ENCODE assay signal across 10 cellular contexts in genomic region chr2:188623995-188624643, GRCh38.
DNase-seq lines count a peak whose midpoint lies in the region; ATAC-seq and TF ChIP-seq lines count a peak whose summit lies in the region.
"Had no signal": no experiment of that assay in that cellular context is flagged by ENCODE, and none has a peak within 500 bp of the region (broad histone marks: within the 10 kb centered on the region; RNA-seq: fewer than 3 reads in every experiment).

No MANE protein-coding gene starts in this region.

- H3K4me2 ChIP-seq in skeletal muscle satellite cell (ENCODE audit: low read length) (peak overlapping the region; percentile 48), PC-3 (ENCODE audit: low read length) (no peak overlapping the region)

- H3K4me1 Mint-ChIP-seq in activated CD4-positive, alpha-beta T cell treated with anti-CD3 and anti-CD28 coated beads, Interleukin-2, amount 10 ng/mL, durations not matched to agents 24 days and 14 days: no peaks in the 10 kb centered on the region

- H3K9ac ChIP-seq in skeletal muscle satellite cell (ENCODE audit: low read depth, low read length) (no peak overlapping the region), PC-3 (ENCODE audit: low read length) (no peak overlapping the region)

- H3K4me1 ChIP-seq in skeletal muscle satellite cell (ENCODE audit: control insufficient read depth, insufficient read depth, low read length) (peaks cover 9% of the 10 kb centered on the region), PC-3 (ENCODE audit: insufficient read depth, low read length) (peaks cover 6% of the 10 kb centered on the region)

- no peak overlapping the region for H3K27ac Mint-ChIP-seq in activated CD4-positive, alpha-beta T cell treated with anti-CD3 and anti-CD28 coated beads, Interleukin-2, amount 10 ng/mL, durations not matched to agents 24 days and 14 days

- intact Hi-C loops in activated CD4-positive, alpha-beta T cell treated with anti-CD3 and anti-CD28 coated beads, Interleukin-2, amount 10 ng/mL, durations not matched to agents 24 days and 14 days (cut with micrococcal nuclease): no loop called here
- intact Hi-C loops in PC-3 (cut with micrococcal nuclease): no loop called here

- H3K27ac ChIP-seq in PC-3 (ENCODE audit: low read length): no peak overlapping the region

- no peaks in the 10 kb centered on the region for H3K36me3 Mint-ChIP-seq in activated CD4-positive, alpha-beta T cell treated with anti-CD3 and anti-CD28 coated beads, Interleukin-2, amount 10 ng/mL, durations not matched to agents 24 days and 14 days (ENCODE audit: low read depth)

- ATAC-seq in PC-3: no peak

- no peaks in the 10 kb centered on the region for H3K27me3 Mint-ChIP-seq in activated CD4-positive, alpha-beta T cell treated with anti-CD3 and anti-CD28 coated beads, Interleukin-2, amount 10 ng/mL, durations not matched to agents 24 days and 14 days

- H3K79me2 ChIP-seq in PC-3 (ENCODE audit: low read length): no peaks in the 10 kb centered on the region

- no peaks in the 10 kb centered on the region for H3K9me3 Mint-ChIP-seq in activated CD4-positive, alpha-beta T cell treated with anti-CD3 and anti-CD28 coated beads, Interleukin-2, amount 10 ng/mL, durations not matched to agents 24 days and 14 days

- H2AFZ ChIP-seq in PC-3 (ENCODE audit: low read length): no peak overlapping the region

- POLR2A ChIA-PET in PC-3 (lab: Charles Lee; ENCODE audit: unreplicated experiment): no interaction called here

- H3K4me3 Mint-ChIP-seq in activated CD4-positive, alpha-beta T cell treated with anti-CD3 and anti-CD28 coated beads, Interleukin-2, amount 10 ng/mL, durations not matched to agents 24 days and 14 days: no peak overlapping the region

- peak; percentile 55 for DNase-seq in HCEC 1CT
- peak; percentile 69 for DNase-seq in OCI-M1 (lab: John Stamatoyannopoulos, UW)
- peak; percentile 53 for DNase-seq in fibroblast of the conjunctiva (ENCODE audit: low read depth)
- no peak for DNase-seq in COLO668 (lab: John Stamatoyannopoulos, UW; ENCODE audit: unreplicated experiment)
- no peak for DNase-seq in activated CD4-positive, alpha-beta T cell treated with anti-CD3 and anti-CD28 coated beads, Interleukin-2, amount 10 ng/mL, durations not matched to agents 24 days and 14 days
- DNase-seq in PC-3: no peak
- DNase-seq: amygdala; NCI-H1694 treated with DMSO at 0.1 percent for 48 hours; stimulated activated naive CD4-positive, alpha-beta T cell treated with Interleukin-2 at 50 U/mL for 16 hours had no signal

- H3K9me2 ChIP-seq in PC-3 (replicated peaks; ENCODE audit: low read length): no peaks in the 10 kb centered on the region

- H3K27me3 ChIP-seq in skeletal muscle satellite cell (ENCODE audit: control insufficient read depth, insufficient read depth, low read length): no peaks in the 10 kb centered on the region
- no peaks in the 10 kb centered on the region for H3K27me3 ChIP-seq in PC-3 (ENCODE audit: low read length)

- no TSS peak for BruUV-seq in PC-3 (replicated peaks; lab: Mats Ljungman, UMichigan)

- H3K36me3 ChIP-seq in skeletal muscle satellite cell (ENCODE audit: insufficient read depth, low read length) (no peaks in the 10 kb centered on the region), PC-3 (ENCODE audit: low read depth, low read length) (no peaks in the 10 kb centered on the region)

- H3F3A ChIP-seq in PC-3 (ENCODE audit: low read length, unreplicated experiment): no peaks in the 10 kb centered on the region

- CTCF ChIA-PET in PC-3 (lab: Charles Lee): no interaction called here

- H4K20me1 ChIP-seq in PC-3 (ENCODE audit: low read length): no peaks in the 10 kb centered on the region

- H3K4me3 ChIP-seq in skeletal muscle satellite cell (ENCODE audit: low read length) (no peak overlapping the region), PC-3 (ENCODE audit: low read length) (no peak overlapping the region)

- H3K9me3 ChIP-seq in skeletal muscle satellite cell (replicated peaks; ENCODE audit: low read length) (no peaks in the 10 kb centered on the region), PC-3 (ENCODE audit: low read length) (no peaks in the 10 kb centered on the region)

- TF ChIP-seq CTCF in PC-3 (conservative IDR thresholded peaks at IDR 0.05; ENCODE audit: low read depth, low read length): no peak

Comparison
In these comparisons a context has a peak if more than half of its experiments do, and no peak if none do; other contexts are left out.
1. DNase-seq: peak in HCEC 1CT (single experiment), OCI-M1 (single experiment) and fibroblast of the conjunctiva (single experiment); none in COLO668 (single experiment), activated CD4-positive, alpha-beta T cell treated with anti-CD3 and anti-CD28 coated beads, Interleukin-2, amount 10 ng/mL, durations not matched to agents 24 days and 14 days (single experiment) and PC-3 (single experiment).